15 cellular contexts compared by ENCODE assay signal in genomic region chr15:45644437-45644836, GRCh38. TPM values are rescaled to one million over a fixed set of nuclear protein-coding genes. Genes with fewer than 3 reads are reported as not detected.
DNase-seq lines count a peak whose midpoint lies in the region; ATAC-seq and TF ChIP-seq lines count a peak whose summit lies in the region.
"Had no signal": no experiment of that assay in that cellular context is flagged by ENCODE, and none has a peak within 500 bp of the region (broad histone marks: within the 10 kb centered on the region; RNA-seq: fewer than 3 reads in every experiment).

No MANE protein-coding gene starts in this region.

- 27 to 87% (median 76%) methylated on average over 2 of the region's 2 CpGs for WGBS in stomach, 5 donors

- H3K27me3 ChIP-seq in left lung (no peaks in the 10 kb centered on the region), stomach (no peaks in the 10 kb centered on the region)

- peak; percentile 30 to 57 for ATAC-seq in activated T-cell treated with anti-CD3 and anti-CD28 coated beads, Interleukin-2, amount 50 U/mL, for 72 hours (replicated peaks in 1 of 2)
- ATAC-seq in activated T-helper 17 cell treated with anti-CD3 and anti-CD28 coated beads, Interleukin-2, amount 50 U/mL, for 72 hours (replicated peaks), result peak; percentile 48
- no peak for ATAC-seq in left lung
- no peak for ATAC-seq in GM21528 (IDR thresholded peaks at IDR 0.05; ENCODE audit: low FRiP score, unreplicated experiment)
- ATAC-seq: WTC11 had no signal

- H3K27me3 Mint-ChIP-seq in activated T-cell treated with anti-CD3 and anti-CD28 coated beads, Interleukin-2, amount 50 U/mL, for 72 hours (ENCODE audit: low read depth), result no peaks in the 10 kb centered on the region
- H3K27me3 Mint-ChIP-seq in activated T-helper 17 cell treated with anti-CD3 and anti-CD28 coated beads, Interleukin-2, amount 50 U/mL, for 72 hours, result no peaks in the 10 kb centered on the region
- H3K27me3 Mint-ChIP-seq: naive B cell had no signal

- no peaks in the 10 kb centered on the region for H3K9me3 ChIP-seq in left lung
- no peaks in the 10 kb centered on the region for H3K9me3 ChIP-seq in stomach

- H3K27ac ChIP-seq in left lung (peak overlapping the region; percentile 61 to 96), stomach (peak overlapping the region in 4 of 5 donors; percentile 53 to 95 (median 71))

- TF ChIP-seq CTCF in left lung (IDR thresholded peaks at IDR 0.05) (no peak), stomach (IDR thresholded peaks at IDR 0.05) (no peak)

- H3K9me3 Mint-ChIP-seq in activated T-cell treated with anti-CD3 and anti-CD28 coated beads, Interleukin-2, amount 50 U/mL, for 72 hours, result peaks cover 0 to 2% of the 10 kb centered on the region in 2 donors
- peaks cover 6% of the 10 kb centered on the region for H3K9me3 Mint-ChIP-seq in activated T-helper 17 cell treated with anti-CD3 and anti-CD28 coated beads, Interleukin-2, amount 50 U/mL, for 72 hours
- H3K9me3 Mint-ChIP-seq: naive B cell, WTC11 had no signal

- peak overlapping the region; percentile 69 to 75 for H3K4me3 Mint-ChIP-seq in activated T-cell treated with anti-CD3 and anti-CD28 coated beads, Interleukin-2, amount 50 U/mL, for 72 hours
- peak overlapping the region; percentile 97 for H3K4me3 Mint-ChIP-seq in activated T-helper 17 cell treated with anti-CD3 and anti-CD28 coated beads, Interleukin-2, amount 50 U/mL, for 72 hours
- H3K4me3 Mint-ChIP-seq: WTC11 had no signal

- peak overlapping the region; percentile 94 for H3K27ac Mint-ChIP-seq in activated T-cell treated with anti-CD3 and anti-CD28 coated beads, Interleukin-2, amount 50 U/mL, for 72 hours
- H3K27ac Mint-ChIP-seq in activated T-helper 17 cell treated with anti-CD3 and anti-CD28 coated beads, Interleukin-2, amount 50 U/mL, for 72 hours, result peak overlapping the region; percentile 95
- H3K27ac Mint-ChIP-seq: WTC11 had no signal

- TF ChIP-seq EP300 in stomach (IDR thresholded peaks at IDR 0.05), result no peak

- no peak for TF ChIP-seq POLR2A in stomach (IDR thresholded peaks at IDR 0.05)

- H3K4me3 ChIP-seq in left lung (no peak overlapping the region), stomach (no peak overlapping the region)

- no peaks in the 10 kb centered on the region for H3K36me3 ChIP-seq in left lung
- no peaks in the 10 kb centered on the region for H3K36me3 ChIP-seq in stomach

- H3K4me1 ChIP-seq in left lung (peaks cover 45 to 100% of the 10 kb centered on the region in 2 donors), stomach (peaks cover 73 to 100% (median 93%) of the 10 kb centered on the region in 4 donors)

- intact Hi-C loops in left lung (cut with DNase I) (no loop called here), stomach (cut with DNase I; ENCODE audit: low total_unique reads) (no loop called here)

- H3K36me3 Mint-ChIP-seq in activated T-cell treated with anti-CD3 and anti-CD28 coated beads, Interleukin-2, amount 50 U/mL, for 72 hours (ENCODE audit: insufficient read depth in 2 of 2), result peaks cover 6 to 7% of the 10 kb centered on the region in 2 donors
- peaks cover 87% of the 10 kb centered on the region for H3K36me3 Mint-ChIP-seq in activated T-helper 17 cell treated with anti-CD3 and anti-CD28 coated beads, Interleukin-2, amount 50 U/mL, for 72 hours (ENCODE audit: low read depth)
- H3K36me3 Mint-ChIP-seq: WTC11 had no signal

- peaks cover 85% of the 10 kb centered on the region for H3K4me1 Mint-ChIP-seq in activated T-cell treated with anti-CD3 and anti-CD28 coated beads, Interleukin-2, amount 50 U/mL, for 72 hours (ENCODE audit: low read depth)
- H3K4me1 Mint-ChIP-seq in activated T-helper 17 cell treated with anti-CD3 and anti-CD28 coated beads, Interleukin-2, amount 50 U/mL, for 72 hours, result peaks cover 72% of the 10 kb centered on the region

- DNase-seq in activated T-cell treated with anti-CD3 and anti-CD28 coated beads, Interleukin-2, amount 50 U/mL, for 72 hours, result peak in 1 of 2 donors; percentile 22
- DNase-seq in activated T-cell treated with anti-CD3 and anti-CD28 coated beads, Interleukin-2, amount 50 U/mL, for 1 hour, result no peak
- no peak for DNase-seq in left lung
- DNase-seq in stomach, result no peak
- no peak for DNase-seq in activated effector memory CD4-positive, alpha-beta T cell treated with anti-CD3 and anti-CD28 coated beads, Interleukin-2, amount 50 U/mL, for 16 hours
- DNase-seq in AML-193 (lab: John Stamatoyannopoulos, UW), result no peak
- DNase-seq: Calu3; GDM1; naive B cell; NCI-H2171 treated with DMSO at 0.1 percent for 48 hours; NCI-H774; stimulated activated CD4-positive, alpha-beta T cell treated with anti-CD3 and anti-CD28 coated beads, Interleukin-12 subunit alpha, Interleukin-12 subunit beta, amount 100 ng/mL, for 4 hours had no signal

RNA-seq across cellular contexts. Expression of gene SQOR, which starts 9.6 kb away (rescaled TPM):
- 100 to 1,000 TPM; 108 to 166 TPM for total RNA-seq in activated T-cell treated with anti-CD3 and anti-CD28 coated beads, Interleukin-2, amount 50 U/mL, for 72 hours
- 100 to 1,000 TPM; 129 to 275 TPM for total RNA-seq in activated T-helper 17 cell treated with anti-CD3 and anti-CD28 coated beads, Interleukin-2, amount 50 U/mL, for 72 hours
- total RNA-seq in left lung (100 to 1,000 TPM in 1 of 2 donors, 10 to 100 TPM in 1; 79.2 to 116 TPM), stomach (10 to 100 TPM; 49.6 to 70.6 (median 62.5) TPM)
- 100 to 1,000 TPM in 1 of 3 donors, 10 to 100 TPM in 2; 58.1 to 128 (median 63.1) TPM for polyA plus RNA-seq in stomach

RNA-seq across cellular contexts. Expression of gene BLOC1S6, which starts 57.3 kb away (rescaled TPM):
- total RNA-seq in activated T-cell treated with anti-CD3 and anti-CD28 coated beads, Interleukin-2, amount 50 U/mL, for 72 hours, result 10 to 100 TPM; 52.5 to 60.0 TPM
- 10 to 100 TPM; 43.7 to 54.5 TPM for total RNA-seq in activated T-helper 17 cell treated with anti-CD3 and anti-CD28 coated beads, Interleukin-2, amount 50 U/mL, for 72 hours
- total RNA-seq in left lung (10 to 100 TPM; 37.0 to 45.4 TPM), stomach (10 to 100 TPM in 4 of 5 donors, 1 to 10 TPM in 1; 7.6 to 74.5 (median 25.4) TPM)
- 10 to 100 TPM; 12.5 to 36.8 (median 31.9) TPM for polyA plus RNA-seq in stomach

Comparison
In these comparisons a context has a peak if more than half of its experiments do, and no peak if none do; other contexts are left out.
1. ATAC-seq: peak in activated T-cell treated with anti-CD3 and anti-CD28 coated beads, Interleukin-2, amount 50 U/mL, for 72 hours (2 of 2) and activated T-helper 17 cell treated with anti-CD3 and anti-CD28 coated beads, Interleukin-2, amount 50 U/mL, for 72 hours (single experiment); none in left lung (single experiment) and GM21528 (single experiment).